ENCODE assay signal across 19 cellular contexts in the genomic region with DNA sequence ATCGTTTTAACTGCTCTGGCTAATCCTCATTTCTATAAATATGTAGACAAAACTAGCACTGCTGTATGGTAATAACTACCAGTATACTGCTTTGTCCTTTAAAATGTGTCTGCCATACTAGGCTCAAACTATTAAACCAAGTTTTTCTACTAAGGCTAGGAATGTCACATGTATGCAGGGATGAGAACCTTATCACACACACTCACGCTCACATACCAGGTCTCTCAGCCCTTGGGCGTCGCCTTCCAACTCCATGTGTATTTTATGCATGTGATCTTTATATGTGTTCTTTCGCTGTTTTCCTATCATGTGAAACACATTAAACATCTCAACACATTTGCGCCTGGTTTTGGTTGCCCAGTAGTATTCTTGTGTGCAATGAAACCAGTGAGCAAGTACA.
"Had no signal": no experiment of that assay in that cellular context is flagged by ENCODE, and none has a peak within 500 bp of the region (broad histone marks: within the 10 kb centered on the region; RNA-seq: fewer than 3 reads in every experiment).

No MANE protein-coding gene starts in this region.

- ATAC-seq: activated naive CD8-positive, alpha-beta T cell treated with anti-CD3 and anti-CD28 coated beads, Interleukin-2, amount 50 U/mL, for 24 hours; activated T-helper 17 cell treated with anti-CD3 and anti-CD28 coated beads, Interleukin-2, amount 50 U/mL, for 72 hours; psoas muscle; right lobe of liver; stimulated activated naive CD8-positive, alpha-beta T cell treated with anti-CD3 and anti-CD28 coated beads, Interleukin-15, amount 100 ng/mL, for 72 hours had no signal

- H3K27me3 ChIP-seq: ascending aorta, cardiac muscle cell, esophagus squamous epithelium, right lobe of liver, spleen, upper lobe of left lung had no signal

- FAIRE-seq: colon, TTC549 had no signal

- H3K27ac ChIP-seq: ascending aorta, cardiac muscle cell, esophagus squamous epithelium, left ventricle myocardium inferior, psoas muscle, right lobe of liver, spleen, upper lobe of left lung had no signal

- H3K4me3 ChIP-seq: ascending aorta, cardiac muscle cell, esophagus squamous epithelium, left ventricle myocardium inferior, psoas muscle, right lobe of liver, spleen, upper lobe of left lung had no signal

- H3K4me3 Mint-ChIP-seq: activated naive CD4-positive, alpha-beta T cell treated with anti-CD3 and anti-CD28 coated beads for 36 hours; activated naive CD8-positive, alpha-beta T cell treated with anti-CD3 and anti-CD28 coated beads, Interleukin-2, amount 50 U/mL, for 24 hours; activated T-helper 17 cell treated with anti-CD3 and anti-CD28 coated beads, Interleukin-2, amount 50 U/mL, for 72 hours; nephron; stimulated activated naive CD8-positive, alpha-beta T cell treated with anti-CD3 and anti-CD28 coated beads, Interleukin-15, amount 100 ng/mL, for 72 hours; T-helper 1 cell treated with Interleukin-12 subunit alpha and Interleukin-12 subunit beta and Interleukin-4 antibody, amounts not matched to agents 30 μg/mL and 1 μg/mL, for 36 hours had no signal

- DNase-seq: activated naive CD4-positive, alpha-beta T cell treated with anti-CD3 and anti-CD28 coated beads for 36 hours; activated naive CD8-positive, alpha-beta T cell treated with anti-CD3 and anti-CD28 coated beads, Interleukin-2, amount 50 U/mL, for 24 hours; esophagus squamous epithelium; foreskin fibroblast; hypothalamus; left ventricle myocardium inferior; occipital lobe; psoas muscle; right lobe of liver; spleen; stimulated activated naive CD8-positive, alpha-beta T cell treated with anti-CD3 and anti-CD28 coated beads, Interleukin-15, amount 100 ng/mL, for 72 hours; upper lobe of left lung had no signal

- H3K27ac Mint-ChIP-seq: activated naive CD4-positive, alpha-beta T cell treated with anti-CD3 and anti-CD28 coated beads for 36 hours; activated naive CD8-positive, alpha-beta T cell treated with anti-CD3 and anti-CD28 coated beads, Interleukin-2, amount 50 U/mL, for 24 hours; activated T-helper 17 cell treated with anti-CD3 and anti-CD28 coated beads, Interleukin-2, amount 50 U/mL, for 72 hours; nephron; stimulated activated naive CD8-positive, alpha-beta T cell treated with anti-CD3 and anti-CD28 coated beads, Interleukin-15, amount 100 ng/mL, for 72 hours; T-helper 1 cell treated with Interleukin-12 subunit alpha and Interleukin-12 subunit beta and Interleukin-4 antibody, amounts not matched to agents 30 μg/mL and 1 μg/mL, for 36 hours had no signal

- H3K9me3 ChIP-seq: ascending aorta, right lobe of liver had no signal

- H3K36me3 ChIP-seq: ascending aorta, cardiac muscle cell, esophagus squamous epithelium, left ventricle myocardium inferior had no signal

- H3K4me1 ChIP-seq: esophagus squamous epithelium, right lobe of liver had no signal

- H3K4me1 Mint-ChIP-seq: nephron had no signal

- H3K27me3 Mint-ChIP-seq: activated naive CD8-positive, alpha-beta T cell treated with anti-CD3 and anti-CD28 coated beads, Interleukin-2, amount 50 U/mL, for 24 hours; activated T-helper 17 cell treated with anti-CD3 and anti-CD28 coated beads, Interleukin-2, amount 50 U/mL, for 72 hours; stimulated activated naive CD8-positive, alpha-beta T cell treated with anti-CD3 and anti-CD28 coated beads, Interleukin-15, amount 100 ng/mL, for 72 hours had no signal
